ENCODE assay signal across 1 cellular context in the genomic region with DNA sequence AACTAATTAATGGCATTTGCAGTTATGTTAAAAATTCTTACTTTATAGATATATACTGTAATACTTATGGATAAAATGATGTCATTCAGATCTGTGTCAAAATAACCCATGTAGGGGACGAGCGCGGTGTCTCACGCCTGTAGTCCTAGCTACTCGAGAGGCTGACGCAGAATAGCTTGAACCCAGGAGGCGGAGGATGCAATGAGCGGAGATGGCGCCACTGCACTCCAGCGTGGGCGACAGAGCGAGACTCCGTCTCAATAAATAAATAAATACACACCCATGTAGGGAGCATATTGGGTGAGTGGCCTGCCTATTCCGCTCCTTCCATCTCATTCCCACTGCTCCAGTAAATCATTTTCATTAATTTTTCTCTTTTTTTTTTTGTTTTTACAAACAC.
TF ChIP-seq lines count a peak whose summit lies in the region.

No MANE protein-coding gene starts in this region.

TF ChIP-seq in H1, 55 proteins besides CTCF, POLR2A, EP300 and RAD21:
- no peak for TF ChIP-seq NANOG (IDR thresholded peaks at IDR 0.05; ENCODE audit: insufficient read depth, low read depth, low read length, poor library complexity, severe bottlenecking)
- TF ChIP-seq HDAC6 (IDR thresholded peaks at IDR 0.05; ENCODE audit: low read depth, low read length), result no peak
- no peak for TF ChIP-seq SIX5 (IDR thresholded peaks at IDR 0.05; ENCODE audit: low read depth, low read length)
- TF ChIP-seq, protein P1, sequence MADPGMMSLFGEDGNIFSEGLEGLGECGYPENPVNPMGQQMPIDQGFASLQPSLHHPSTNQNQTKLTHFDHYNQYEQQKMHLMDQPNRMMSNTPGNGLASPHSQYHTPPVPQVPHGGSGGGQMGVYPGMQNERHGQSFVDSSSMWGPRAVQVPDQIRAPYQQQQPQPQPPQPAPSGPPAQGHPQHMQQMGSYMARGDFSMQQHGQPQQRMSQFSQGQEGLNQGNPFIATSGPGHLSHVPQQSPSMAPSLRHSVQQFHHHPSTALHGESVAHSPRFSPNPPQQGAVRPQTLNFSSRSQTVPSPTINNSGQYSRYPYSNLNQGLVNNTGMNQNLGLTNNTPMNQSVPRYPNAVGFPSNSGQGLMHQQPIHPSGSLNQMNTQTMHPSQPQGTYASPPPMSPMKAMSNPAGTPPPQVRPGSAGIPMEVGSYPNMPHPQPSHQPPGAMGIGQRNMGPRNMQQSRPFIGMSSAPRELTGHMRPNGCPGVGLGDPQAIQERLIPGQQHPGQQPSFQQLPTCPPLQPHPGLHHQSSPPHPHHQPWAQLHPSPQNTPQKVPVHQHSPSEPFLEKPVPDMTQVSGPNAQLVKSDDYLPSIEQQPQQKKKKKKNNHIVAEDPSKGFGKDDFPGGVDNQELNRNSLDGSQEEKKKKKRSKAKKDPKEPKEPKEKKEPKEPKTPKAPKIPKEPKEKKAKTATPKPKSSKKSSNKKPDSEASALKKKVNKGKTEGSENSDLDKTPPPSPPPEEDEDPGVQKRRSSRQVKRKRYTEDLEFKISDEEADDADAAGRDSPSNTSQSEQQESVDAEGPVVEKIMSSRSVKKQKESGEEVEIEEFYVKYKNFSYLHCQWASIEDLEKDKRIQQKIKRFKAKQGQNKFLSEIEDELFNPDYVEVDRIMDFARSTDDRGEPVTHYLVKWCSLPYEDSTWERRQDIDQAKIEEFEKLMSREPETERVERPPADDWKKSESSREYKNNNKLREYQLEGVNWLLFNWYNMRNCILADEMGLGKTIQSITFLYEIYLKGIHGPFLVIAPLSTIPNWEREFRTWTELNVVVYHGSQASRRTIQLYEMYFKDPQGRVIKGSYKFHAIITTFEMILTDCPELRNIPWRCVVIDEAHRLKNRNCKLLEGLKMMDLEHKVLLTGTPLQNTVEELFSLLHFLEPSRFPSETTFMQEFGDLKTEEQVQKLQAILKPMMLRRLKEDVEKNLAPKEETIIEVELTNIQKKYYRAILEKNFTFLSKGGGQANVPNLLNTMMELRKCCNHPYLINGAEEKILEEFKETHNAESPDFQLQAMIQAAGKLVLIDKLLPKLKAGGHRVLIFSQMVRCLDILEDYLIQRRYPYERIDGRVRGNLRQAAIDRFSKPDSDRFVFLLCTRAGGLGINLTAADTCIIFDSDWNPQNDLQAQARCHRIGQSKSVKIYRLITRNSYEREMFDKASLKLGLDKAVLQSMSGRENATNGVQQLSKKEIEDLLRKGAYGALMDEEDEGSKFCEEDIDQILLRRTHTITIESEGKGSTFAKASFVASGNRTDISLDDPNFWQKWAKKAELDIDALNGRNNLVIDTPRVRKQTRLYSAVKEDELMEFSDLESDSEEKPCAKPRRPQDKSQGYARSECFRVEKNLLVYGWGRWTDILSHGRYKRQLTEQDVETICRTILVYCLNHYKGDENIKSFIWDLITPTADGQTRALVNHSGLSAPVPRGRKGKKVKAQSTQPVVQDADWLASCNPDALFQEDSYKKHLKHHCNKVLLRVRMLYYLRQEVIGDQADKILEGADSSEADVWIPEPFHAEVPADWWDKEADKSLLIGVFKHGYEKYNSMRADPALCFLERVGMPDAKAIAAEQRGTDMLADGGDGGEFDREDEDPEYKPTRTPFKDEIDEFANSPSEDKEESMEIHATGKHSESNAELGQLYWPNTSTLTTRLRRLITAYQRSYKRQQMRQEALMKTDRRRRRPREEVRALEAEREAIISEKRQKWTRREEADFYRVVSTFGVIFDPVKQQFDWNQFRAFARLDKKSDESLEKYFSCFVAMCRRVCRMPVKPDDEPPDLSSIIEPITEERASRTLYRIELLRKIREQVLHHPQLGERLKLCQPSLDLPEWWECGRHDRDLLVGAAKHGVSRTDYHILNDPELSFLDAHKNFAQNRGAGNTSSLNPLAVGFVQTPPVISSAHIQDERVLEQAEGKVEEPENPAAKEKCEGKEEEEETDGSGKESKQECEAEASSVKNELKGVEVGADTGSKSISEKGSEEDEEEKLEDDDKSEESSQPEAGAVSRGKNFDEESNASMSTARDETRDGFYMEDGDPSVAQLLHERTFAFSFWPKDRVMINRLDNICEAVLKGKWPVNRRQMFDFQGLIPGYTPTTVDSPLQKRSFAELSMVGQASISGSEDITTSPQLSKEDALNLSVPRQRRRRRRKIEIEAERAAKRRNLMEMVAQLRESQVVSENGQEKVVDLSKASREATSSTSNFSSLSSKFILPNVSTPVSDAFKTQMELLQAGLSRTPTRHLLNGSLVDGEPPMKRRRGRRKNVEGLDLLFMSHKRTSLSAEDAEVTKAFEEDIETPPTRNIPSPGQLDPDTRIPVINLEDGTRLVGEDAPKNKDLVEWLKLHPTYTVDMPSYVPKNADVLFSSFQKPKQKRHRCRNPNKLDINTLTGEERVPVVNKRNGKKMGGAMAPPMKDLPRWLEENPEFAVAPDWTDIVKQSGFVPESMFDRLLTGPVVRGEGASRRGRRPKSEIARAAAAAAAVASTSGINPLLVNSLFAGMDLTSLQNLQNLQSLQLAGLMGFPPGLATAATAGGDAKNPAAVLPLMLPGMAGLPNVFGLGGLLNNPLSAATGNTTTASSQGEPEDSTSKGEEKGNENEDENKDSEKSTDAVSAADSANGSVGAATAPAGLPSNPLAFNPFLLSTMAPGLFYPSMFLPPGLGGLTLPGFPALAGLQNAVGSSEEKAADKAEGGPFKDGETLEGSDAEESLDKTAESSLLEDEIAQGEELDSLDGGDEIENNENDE (IDR thresholded peaks at IDR 0.05; ENCODE audit: insufficient replicate concordance, low read length), result no peak
- TF ChIP-seq, protein P2, sequence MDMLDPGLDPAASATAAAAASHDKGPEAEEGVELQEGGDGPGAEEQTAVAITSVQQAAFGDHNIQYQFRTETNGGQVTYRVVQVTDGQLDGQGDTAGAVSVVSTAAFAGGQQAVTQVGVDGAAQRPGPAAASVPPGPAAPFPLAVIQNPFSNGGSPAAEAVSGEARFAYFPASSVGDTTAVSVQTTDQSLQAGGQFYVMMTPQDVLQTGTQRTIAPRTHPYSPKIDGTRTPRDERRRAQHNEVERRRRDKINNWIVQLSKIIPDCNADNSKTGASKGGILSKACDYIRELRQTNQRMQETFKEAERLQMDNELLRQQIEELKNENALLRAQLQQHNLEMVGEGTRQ (IDR thresholded peaks at IDR 0.05; ENCODE audit: low read length), result no peak
- no peak for TF ChIP-seq ZNF274 (IDR thresholded peaks at IDR 0.05; ENCODE audit: borderline replicate concordance, extremely low read depth, low read length)
- TF ChIP-seq, protein P3, sequence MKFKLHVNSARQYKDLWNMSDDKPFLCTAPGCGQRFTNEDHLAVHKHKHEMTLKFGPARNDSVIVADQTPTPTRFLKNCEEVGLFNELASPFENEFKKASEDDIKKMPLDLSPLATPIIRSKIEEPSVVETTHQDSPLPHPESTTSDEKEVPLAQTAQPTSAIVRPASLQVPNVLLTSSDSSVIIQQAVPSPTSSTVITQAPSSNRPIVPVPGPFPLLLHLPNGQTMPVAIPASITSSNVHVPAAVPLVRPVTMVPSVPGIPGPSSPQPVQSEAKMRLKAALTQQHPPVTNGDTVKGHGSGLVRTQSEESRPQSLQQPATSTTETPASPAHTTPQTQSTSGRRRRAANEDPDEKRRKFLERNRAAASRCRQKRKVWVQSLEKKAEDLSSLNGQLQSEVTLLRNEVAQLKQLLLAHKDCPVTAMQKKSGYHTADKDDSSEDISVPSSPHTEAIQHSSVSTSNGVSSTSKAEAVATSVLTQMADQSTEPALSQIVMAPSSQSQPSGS (IDR thresholded peaks at IDR 0.05; ENCODE audit: low read length), result no peak
- TF ChIP-seq POLR2AphosphoS5 (IDR thresholded peaks at IDR 0.05; ENCODE audit: low read depth, low read length), result no peak
- no peak for TF ChIP-seq SAP30 (IDR thresholded peaks at IDR 0.05; ENCODE audit: insufficient read depth, insufficient replicate concordance, low read length)
